9 cellular contexts compared by ENCODE assay signal in genomic region chr6:31734247-31734702, GRCh38. TPM values are rescaled to one million over a fixed set of nuclear protein-coding genes. Genes with fewer than 3 reads are reported as not detected.
DNase-seq lines count a peak whose midpoint lies in the region; ATAC-seq, FAIRE-seq and TF ChIP-seq lines count a peak whose summit lies in the region.
"Had no signal": no experiment of that assay in that cellular context is flagged by ENCODE, and none has a peak within 500 bp of the region (broad histone marks: within the 10 kb centered on the region; RNA-seq: fewer than 3 reads in every experiment).

No MANE protein-coding gene starts in this region.

- peak overlapping the region; percentile 93 for H3K4me3 Mint-ChIP-seq in activated naive CD4-positive, alpha-beta T cell treated with anti-CD3 and anti-CD28 coated beads for 36 hours

- H3K27me3 ChIP-seq in GM12878 (replicated peaks in 1 of 2; ENCODE audit: control insufficient read depth in 2 of 2, insufficient read depth in 2 of 2, low read length in 1 of 2) (no peaks in the 10 kb centered on the region), lower lobe of right lung (ENCODE audit: low read depth) (no peaks in the 10 kb centered on the region), tibial nerve (no peaks in the 10 kb centered on the region)

- H3K4me3 ChIP-seq in GM12878 (peak overlapping the region; percentile 100), lower lobe of right lung (peak overlapping the region; percentile 86), tibial nerve (peak overlapping the region; percentile 64 to 76 (median 64))

- peak overlapping the region; percentile 98 for H3K9ac ChIP-seq in GM12878 (ENCODE audit: control insufficient read depth, insufficient read depth, low read length)

- H3K9me3 ChIP-seq in GM12878 (replicated peaks; ENCODE audit: control insufficient read depth, insufficient read depth, low read length) (no peaks in the 10 kb centered on the region), lower lobe of right lung (no peaks in the 10 kb centered on the region), tibial nerve (no peaks in the 10 kb centered on the region)

- peaks cover 55% of the 10 kb centered on the region for H3K4me1 Mint-ChIP-seq in activated naive CD4-positive, alpha-beta T cell treated with anti-CD3 and anti-CD28 coated beads for 36 hours (ENCODE audit: low read depth)

- H3K27ac ChIP-seq in GM12878 (ENCODE audit: control insufficient read depth, insufficient read depth) (peak overlapping the region; percentile 99), lower lobe of right lung (peak overlapping the region; percentile 93), tibial nerve (peak overlapping the region; percentile 89 to 94 (median 92))

- 0 out of 2 replicates have a peak, but pooled peaks cover 4% of the 10 kb centered on the region for H4K20me1 ChIP-seq in GM12878 (ENCODE audit: control insufficient read depth, insufficient read depth)

- CTCF ChIA-PET in activated naive CD4-positive, alpha-beta T cell treated with anti-CD3 and anti-CD28 coated beads for 36 hours (lab: Charles Lee), result interaction anchor here (0.7 to 1.5 kb wide), 3 partner anchors 8 to 96 kb away, joined by 3 to 6 read pairs (median 5); no protein-coding TSS in a partner anchor
- CTCF ChIA-PET in GM12878 (lab: Yijun Ruan, JAX), result interaction anchor here (0.6 to 15.8 kb wide), 4 partner anchors 33 to 144 kb away, joined by 4 to 208 read pairs (median 4); no protein-coding TSS in a partner anchor

- H3K9me3 Mint-ChIP-seq in activated naive CD4-positive, alpha-beta T cell treated with anti-CD3 and anti-CD28 coated beads for 36 hours, result no peaks in the 10 kb centered on the region

- no peak overlapping the region for H2AFZ ChIP-seq in GM12878 (ENCODE audit: control insufficient read depth, low read depth, low read length)

- POLR2A ChIA-PET in GM12878 (lab: Charles Lee), result interaction anchor here (0.6 to 9.7 kb wide), 7 partner anchors 20 to 151 kb away, joined by 3 to 158 read pairs (median 44); partner anchors contain the start of genes HSPA1A, HSPA1B, HSPA1L and LSM2

- FAIRE-seq in GM12878 (lab: Jason Lieb, UNC), result no peak

- H3K36me3 Mint-ChIP-seq in activated naive CD4-positive, alpha-beta T cell treated with anti-CD3 and anti-CD28 coated beads for 36 hours (ENCODE audit: low read depth), result peaks cover 34% of the 10 kb centered on the region

- BruUV-seq in GM12878 (replicated peaks; lab: Mats Ljungman, UMichigan), result no TSS peak

- H3K4me1 ChIP-seq in GM12878 (ENCODE audit: control insufficient read depth, insufficient read depth, low read length), result peaks cover 26% of the 10 kb centered on the region
- peaks cover 72% of the 10 kb centered on the region for H3K4me1 ChIP-seq in lower lobe of right lung
- H3K4me1 ChIP-seq in tibial nerve, result peaks cover 0 to 67% (median 36%) of the 10 kb centered on the region in 4 donors

- H3K36me3 ChIP-seq in GM12878 (ENCODE audit: control insufficient read depth in 2 of 2, insufficient read depth in 2 of 2, low read length in 1 of 2), result peaks cover 6 to 13% of the 10 kb centered on the region in 2 experiments; a peak in 3 of 4 replicates
- H3K36me3 ChIP-seq in lower lobe of right lung, result peaks cover 42% of the 10 kb centered on the region
- H3K36me3 ChIP-seq in tibial nerve, result peaks cover 0 to 35% (median 4%) of the 10 kb centered on the region in 3 donors

- H3K4me2 ChIP-seq in GM12878 (ENCODE audit: control insufficient read depth, insufficient read depth), result peak overlapping the region; percentile 99

- no peak for ATAC-seq in GM12878
- no peak for ATAC-seq in lower lobe of right lung

- H3K27me3 Mint-ChIP-seq in activated naive CD4-positive, alpha-beta T cell treated with anti-CD3 and anti-CD28 coated beads for 36 hours (ENCODE audit: low read depth), result no peaks in the 10 kb centered on the region

- TF ChIP-seq POLR2A in GM12878 (IDR thresholded peaks at IDR 0.05; ENCODE audit: low read depth, low read length) (no peak), tibial nerve (IDR thresholded peaks at IDR 0.05) (no peak)

- TF ChIP-seq EP300 in GM12878 (IDR thresholded peaks at IDR 0.05; ENCODE audit: borderline replicate concordance in 1 of 2, control insufficient read depth in 1 of 2, low read depth in 2 of 2, low read length in 2 of 2), result no peak
- no peak for TF ChIP-seq EP300 in tibial nerve (IDR thresholded peaks at IDR 0.05)

- no peak for TF ChIP-seq CTCF in GM12878 (IDR thresholded peaks at IDR 0.05 in 2 of 3, conservative IDR thresholded peaks at IDR 0.05 in 1 of 3; ENCODE audit: control insufficient read depth in 2 of 3, extremely low read depth in 1 of 3, insufficient read depth in 1 of 3, low read depth in 3 of 3, low read length in 3 of 3)
- TF ChIP-seq CTCF in lower lobe of right lung (IDR thresholded peaks at IDR 0.05), result no peak
- no peak for TF ChIP-seq CTCF in tibial nerve (IDR thresholded peaks at IDR 0.05)

- intact Hi-C loops in activated naive CD4-positive, alpha-beta T cell treated with anti-CD3 and anti-CD28 coated beads for 36 hours (cut with micrococcal nuclease), result no loop called here
- intact Hi-C loops in GM12878 (cut with micrococcal nuclease; ENCODE audit: unreplicated experiment) (loop anchor here (5.0 kb wide), 1 partner anchor 52 kb away; the partner anchor contains the start of gene LY6G5C), lower lobe of right lung (cut with DNase I) (loop anchor here (10.0 kb wide), 1 partner anchor 101 kb away; no protein-coding TSS in a partner anchor)

- in situ Hi-C loops in GM12878 (cut with MboI), result no loop called here
- in situ Hi-C loops in KBM-7 (cut with MboI; ENCODE audit: low pct_unique_long_range_greater_than_20kb, low sequenced_read_pairs), result no loop called here

- SMC1A ChIA-PET in GM12878 (lab: Charles Lee; ENCODE audit: uncharacterized antibody, unreplicated experiment), result interaction anchor here (1.0 to 2.2 kb wide), 3 partner anchors 10 to 86 kb away, joined by 3 to 5 read pairs (median 5); partner anchors contain the start of gene MPIG6B

- H3K79me2 ChIP-seq in GM12878 (ENCODE audit: control insufficient read depth, insufficient read depth, low read length), result peaks cover 40% of the 10 kb centered on the region

- RAD21 ChIA-PET in GM12878 (lab: Charles Lee; ENCODE audit: unreplicated experiment), result interaction anchor here (1.0 to 3.0 kb wide), 2 partner anchors 36 to 96 kb away, joined by 4 to 16 read pairs; no protein-coding TSS in a partner anchor

- no peak for TF ChIP-seq RAD21 in GM12878 (IDR thresholded peaks at IDR 0.05; ENCODE audit: insufficient read depth, low read depth, low read length)

- DNase-seq in activated naive CD4-positive, alpha-beta T cell treated with anti-CD3 and anti-CD28 coated beads for 36 hours, result no peak
- no peak for DNase-seq in activated naive CD4-positive, alpha-beta T cell treated with anti-CD3 and anti-CD28 coated beads, Interleukin-2, amount 50 U/mL, for 16 hours
- no peak for DNase-seq in GM12878 (ENCODE audit: low read depth, low spot score)
- DNase-seq in lower lobe of right lung, result no peak
- DNase-seq in tibial nerve (ENCODE audit: low spot score in 2 of 2), result no peak
- DNase-seq in KBM-7, result no peak
- no peak for DNase-seq in CD1c-positive myeloid dendritic cell (ENCODE audit: extremely low spot score)
- DNase-seq in NCI-H2081 treated with DMSO at 0.1 percent for 48 hours (lab: John Stamatoyannopoulos, UW), result no peak
- DNase-seq: DMS79 treated with DMSO at 0.1 percent for 48 hours had no signal

- peak overlapping the region; percentile 93 for H3K27ac Mint-ChIP-seq in activated naive CD4-positive, alpha-beta T cell treated with anti-CD3 and anti-CD28 coated beads for 36 hours

RNA-seq across cellular contexts. Expression of gene CLIC1, which starts 2.1 kb away (rescaled TPM):
- 100 to 1,000 TPM; 348 to 353 TPM for total RNA-seq in activated naive CD4-positive, alpha-beta T cell treated with anti-CD3 and anti-CD28 coated beads for 36 hours
- 107 and 113 TPM in 2 replicates for total RNA-seq in GM12878 (2013; cell fraction: nucleolus; rRNA removed)
- total RNA-seq in GM12878 (2014; rRNA removed) (647 and 648 TPM in 2 replicates), GM12878 (2014; rRNA removed; fragmentation: Illumina TruSeq; extraction: Trizol) (608 and 625 TPM in 2 replicates), GM12878 (2021) (446 and 458 TPM in 2 replicates), lower lobe of right lung (310 TPM), tibial nerve (100 to 1,000 TPM; 216 to 341 (median 246) TPM)
- polyA plus RNA-seq in GM12878 (2011; ENCODE audit: low read depth), result 339 TPM
- polyA plus RNA-seq in GM12878 (2011; rRNA removed) (890 and 943 TPM in 2 replicates), GM12878 (2014; fragmentation: Illumina TruSeq; extraction: Trizol) (712 and 725 TPM in 2 replicates), GM12878 (2014; fragmentation: Nextera tagmentation; extraction: Ambion mirVana) (1,000 to 10,000 TPM; 1,083 to 1,266 TPM), GM12878 (2014; rRNA removed) (563 and 612 TPM in 2 replicates), GM12878 (2016; fragmentation: Nextera tagmentation; extraction: Ambion mirVana) (100 to 1,000 TPM; 600 to 622 TPM)
- 970 and 975 TPM in 2 replicates for polyA plus RNA-seq in GM12878 (2011; cell fraction: cytosol; rRNA removed)
- polyA plus RNA-seq in GM12878 (2011; cell fraction: nucleus; rRNA removed), result 283 and 349 TPM in 2 replicates
- 397 and 480 TPM in 2 replicates for polyA plus RNA-seq in GM12878 (2012)
- polyA minus RNA-seq in GM12878 (2011; rRNA and poly(A)+ RNA removed), result 408 and 594 TPM in 2 replicates
- polyA minus RNA-seq in GM12878 (2011; cell fraction: cytosol; rRNA and poly(A)+ RNA removed), result 170 and 175 TPM in 2 replicates
- polyA minus RNA-seq in GM12878 (2011; cell fraction: nucleus; rRNA and poly(A)+ RNA removed), result 61.5 and 88.3 TPM in 2 replicates

RNA-seq across cellular contexts. Expression of gene DDAH2, which starts 5.2 kb away (rescaled TPM):
- total RNA-seq in activated naive CD4-positive, alpha-beta T cell treated with anti-CD3 and anti-CD28 coated beads for 36 hours, result 10 to 100 TPM in 1 of 2 experiments, 1 to 10 TPM in 1; 8.5 to 11.3 TPM
- total RNA-seq in GM12878 (2013; cell fraction: nucleolus; rRNA removed), result 10.2 and 10.9 TPM in 2 replicates
- total RNA-seq in GM12878 (2014; rRNA removed) (6.6 and 9.5 TPM in 2 replicates), GM12878 (2014; rRNA removed; fragmentation: Illumina TruSeq; extraction: Trizol) (4.7 and 6.3 TPM in 2 replicates), GM12878 (2021) (8.3 and 10.8 TPM in 2 replicates), lower lobe of right lung (67.0 TPM), tibial nerve (100 to 1,000 TPM; 134 to 193 (median 166) TPM)
- polyA plus RNA-seq in GM12878 (2011; ENCODE audit: low read depth), result 3.3 TPM
- polyA plus RNA-seq in GM12878 (2011; rRNA removed) (2.1 and 3.5 TPM in 2 replicates), GM12878 (2014; fragmentation: Illumina TruSeq; extraction: Trizol) (0.35 and 2.1 TPM in 2 replicates), GM12878 (2014; fragmentation: Nextera tagmentation; extraction: Ambion mirVana) (1 to 10 TPM in 1 of 2 experiments, under 1 TPM in 1; 0.35 to 2.1 TPM), GM12878 (2014; rRNA removed) (9.9 and 12.2 TPM in 2 replicates), GM12878 (2016; fragmentation: Nextera tagmentation; extraction: Ambion mirVana) (1 to 10 TPM; 6.1 to 7.2 TPM)
- 7.7 and 11.3 TPM in 2 replicates for polyA plus RNA-seq in GM12878 (2011; cell fraction: cytosol; rRNA removed)
- polyA plus RNA-seq in GM12878 (2011; cell fraction: nucleus; rRNA removed), result 58.7 and 72.3 TPM in 2 replicates
- 6.6 and 8.1 TPM in 2 replicates for polyA plus RNA-seq in GM12878 (2012)
- 1.6 and 2.7 TPM in 2 replicates for polyA minus RNA-seq in GM12878 (2011; rRNA and poly(A)+ RNA removed)
- polyA minus RNA-seq in GM12878 (2011; cell fraction: cytosol; rRNA and poly(A)+ RNA removed), result 1.3 and 2.2 TPM in 2 replicates
- polyA minus RNA-seq in GM12878 (2011; cell fraction: nucleus; rRNA and poly(A)+ RNA removed), result 5.1 and 9.6 TPM in 2 replicates

RNA-seq across cellular contexts. Expression of gene MSH5, which starts 5.5 kb away (rescaled TPM):
- total RNA-seq in activated naive CD4-positive, alpha-beta T cell treated with anti-CD3 and anti-CD28 coated beads for 36 hours, result 100 to 1,000 TPM; 101 to 105 TPM
- total RNA-seq in GM12878 (2013; cell fraction: nucleolus; rRNA removed), result 239 and 262 TPM in 2 replicates
- 27.8 and 30.2 TPM in 2 replicates for total RNA-seq in GM12878 (2014; rRNA removed)
- 26.2 and 26.4 TPM in 2 replicates for total RNA-seq in GM12878 (2014; rRNA removed; fragmentation: Illumina TruSeq; extraction: Trizol)
- total RNA-seq in GM12878 (2021), result 45.1 and 52.7 TPM in 2 replicates
- polyA plus RNA-seq in GM12878 (2011; ENCODE audit: low read depth), result 18.8 TPM
- 46.7 and 49.3 TPM in 2 replicates for polyA plus RNA-seq in GM12878 (2011; rRNA removed)
- 31.3 and 44.7 TPM in 2 replicates for polyA plus RNA-seq in GM12878 (2011; cell fraction: cytosol; rRNA removed)
- 333 and 386 TPM in 2 replicates for polyA plus RNA-seq in GM12878 (2011; cell fraction: nucleus; rRNA removed)
- polyA plus RNA-seq in GM12878 (2012), result 22.8 and 25.8 TPM in 2 replicates
- polyA plus RNA-seq in GM12878 (2014; fragmentation: Illumina TruSeq; extraction: Trizol), result 30.8 and 45.3 TPM in 2 replicates
- 10 to 100 TPM in 1 of 2 experiments, 1 to 10 TPM in 1; 9.1 to 10.1 TPM for polyA plus RNA-seq in GM12878 (2014; fragmentation: Nextera tagmentation; extraction: Ambion mirVana)
- 46.8 and 47.0 TPM in 2 replicates for polyA plus RNA-seq in GM12878 (2014; rRNA removed)
- 10 to 100 TPM; 25.8 to 29.9 TPM for polyA plus RNA-seq in GM12878 (2016; fragmentation: Nextera tagmentation; extraction: Ambion mirVana)
- polyA minus RNA-seq in GM12878 (2011; rRNA and poly(A)+ RNA removed), result 49.3 and 52.9 TPM in 2 replicates
- polyA minus RNA-seq in GM12878 (2011; cell fraction: cytosol; rRNA and poly(A)+ RNA removed), result 11.4 and 14.5 TPM in 2 replicates
- 81.8 and 113 TPM in 2 replicates for polyA minus RNA-seq in GM12878 (2011; cell fraction: nucleus; rRNA and poly(A)+ RNA removed)
- 14.9 TPM for total RNA-seq in lower lobe of right lung
- total RNA-seq in tibial nerve, result 10 to 100 TPM; 12.2 to 25.5 (median 18.4) TPM

RNA-seq across cellular contexts. Expression of gene MPIG6B, which starts 11.1 kb away (rescaled TPM):
- under 1 TPM in 1 of 2 experiments, not detected in 1; 0.49 TPM for total RNA-seq in activated naive CD4-positive, alpha-beta T cell treated with anti-CD3 and anti-CD28 coated beads for 36 hours
- total RNA-seq in GM12878 (2013; cell fraction: nucleolus; rRNA removed), result not detected in 2 replicates
- total RNA-seq in GM12878 (2014; rRNA removed) (not detected in 2 replicates), GM12878 (2014; rRNA removed; fragmentation: Illumina TruSeq; extraction: Trizol) (not detected in 2 replicates), GM12878 (2021) (not detected in 2 replicates), lower lobe of right lung (2.6 TPM), tibial nerve (not detected)
- not detected for polyA plus RNA-seq in GM12878 (2011; ENCODE audit: low read depth)
- polyA plus RNA-seq in GM12878 (2011; rRNA removed) (not detected in 2 replicates), GM12878 (2014; fragmentation: Illumina TruSeq; extraction: Trizol) (not detected in 2 replicates), GM12878 (2014; fragmentation: Nextera tagmentation; extraction: Ambion mirVana) (not detected), GM12878 (2014; rRNA removed) (not detected in 2 replicates), GM12878 (2016; fragmentation: Nextera tagmentation; extraction: Ambion mirVana) (not detected)
- polyA plus RNA-seq in GM12878 (2011; cell fraction: cytosol; rRNA removed), result not detected in 2 replicates
- polyA plus RNA-seq in GM12878 (2011; cell fraction: nucleus; rRNA removed), result not detected in 2 replicates
- 0.09 TPM in 1 of 2 replicates, not detected in the other for polyA plus RNA-seq in GM12878 (2012)
- polyA minus RNA-seq in GM12878 (2011; rRNA and poly(A)+ RNA removed), result not detected in 2 replicates
- not detected in 2 replicates for polyA minus RNA-seq in GM12878 (2011; cell fraction: cytosol; rRNA and poly(A)+ RNA removed)
- polyA minus RNA-seq in GM12878 (2011; cell fraction: nucleus; rRNA and poly(A)+ RNA removed), result not detected in 2 replicates

RNA-seq across cellular contexts. Expression of gene LY6G6C, which starts 12.7 kb away (rescaled TPM):
- total RNA-seq in activated naive CD4-positive, alpha-beta T cell treated with anti-CD3 and anti-CD28 coated beads for 36 hours, result not detected
- not detected in 2 replicates for total RNA-seq in GM12878 (2013; cell fraction: nucleolus; rRNA removed)
- not detected in 2 replicates for total RNA-seq in GM12878 (2014; rRNA removed)
- not detected in 2 replicates for total RNA-seq in GM12878 (2014; rRNA removed; fragmentation: Illumina TruSeq; extraction: Trizol)
- not detected in 2 replicates for total RNA-seq in GM12878 (2021)
- polyA plus RNA-seq in GM12878 (2011; ENCODE audit: low read depth), result not detected
- polyA plus RNA-seq in GM12878 (2011; rRNA removed), result not detected in 2 replicates
- polyA plus RNA-seq in GM12878 (2011; cell fraction: cytosol; rRNA removed), result 0.10 TPM in 1 of 2 replicates, not detected in the other
- 0.16 and 0.45 TPM in 2 replicates for polyA plus RNA-seq in GM12878 (2011; cell fraction: nucleus; rRNA removed)
- polyA plus RNA-seq in GM12878 (2012), result not detected in 2 replicates
- not detected in 2 replicates for polyA plus RNA-seq in GM12878 (2014; fragmentation: Illumina TruSeq; extraction: Trizol)
- polyA plus RNA-seq in GM12878 (2014; fragmentation: Nextera tagmentation; extraction: Ambion mirVana), result not detected
- not detected in 2 replicates for polyA plus RNA-seq in GM12878 (2014; rRNA removed)
- not detected for polyA plus RNA-seq in GM12878 (2016; fragmentation: Nextera tagmentation; extraction: Ambion mirVana)
- polyA minus RNA-seq in GM12878 (2011; rRNA and poly(A)+ RNA removed), result 0.21 TPM in 1 of 2 replicates, not detected in the other
- not detected in 2 replicates for polyA minus RNA-seq in GM12878 (2011; cell fraction: cytosol; rRNA and poly(A)+ RNA removed)
- not detected in 2 replicates for polyA minus RNA-seq in GM12878 (2011; cell fraction: nucleus; rRNA and poly(A)+ RNA removed)
- total RNA-seq in lower lobe of right lung, result not detected
- total RNA-seq in tibial nerve, result not detected
